28 cellular contexts compared by ENCODE assay signal in the genomic region with DNA sequence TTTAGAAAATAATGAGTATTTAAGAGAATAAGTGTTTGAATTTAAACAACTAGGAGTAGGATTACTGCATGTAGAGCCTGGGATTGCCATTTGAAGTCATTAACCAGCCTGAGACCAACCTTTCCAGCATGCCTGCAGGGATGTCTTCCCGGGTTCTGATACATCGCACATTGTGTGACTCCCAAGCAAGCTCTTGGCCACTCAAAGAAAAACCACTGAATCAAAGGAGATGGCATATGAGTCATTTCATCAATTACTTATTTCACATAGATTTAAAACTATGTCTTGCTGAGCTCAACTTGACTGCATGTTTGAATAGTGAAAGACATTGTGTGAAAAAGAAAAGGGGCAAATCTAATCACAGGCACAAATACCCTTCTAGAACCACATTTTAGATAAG.
"Had no signal": no experiment of that assay in that cellular context is flagged by ENCODE, and none has a peak within 500 bp of the region (broad histone marks: within the 10 kb centered on the region; RNA-seq: fewer than 3 reads in every experiment).

No MANE protein-coding gene starts in this region.

- H3K36me3 ChIP-seq: brain microvascular endothelial cell, cardiac muscle cell, SJSA1 had no signal

- H3K4me1 ChIP-seq: SJSA1 had no signal

- H3K27me3 ChIP-seq: brain microvascular endothelial cell, cardiac muscle cell, SJSA1 had no signal

- ATAC-seq: activated naive CD4-positive, alpha-beta T cell treated with anti-CD3 and anti-CD28 coated beads, Interleukin-2, amount 50 U/mL, for 72 hours; activated naive CD8-positive, alpha-beta T cell treated with anti-CD3 and anti-CD28 coated beads, Interleukin-2, amount 50 U/mL, for 24 hours; activated T-cell treated with anti-CD3 and anti-CD28 coated beads, Interleukin-2, amount 50 U/mL, for 4 hours; Panc1; T-helper 17 cell had no signal

- H3K4me3 ChIP-seq: cardiac muscle cell, SJSA1 had no signal

- DNase-seq: activated B cell treated with CpG ODN at 0.5 μM for 24 hours; activated CD4-positive, alpha-beta T cell treated with anti-CD3 and anti-CD28 coated beads for 1 hour; activated CD4-positive, alpha-beta T cell treated with anti-CD3 and anti-CD28 coated beads, Interleukin-2, amount 10 ng/mL, durations not matched to agents 24 days and 14 days; activated CD4-positive, alpha-beta T cell treated with anti-CD3 and anti-CD28 coated beads, Interleukin-2, amount 50 U/mL, for 48 hours; activated CD8-positive, alpha-beta memory T cell treated with anti-CD3 and anti-CD28 coated beads for 24 hours; activated effector memory CD4-positive, alpha-beta T cell treated with anti-CD3 and anti-CD28 coated beads, Interleukin-2, amount 50 U/mL, for 16 hours; activated naive CD4-positive, alpha-beta T cell treated with Interleukin-2 at 50 U/mL for 16 hours; activated naive CD8-positive, alpha-beta T cell treated with anti-CD3 and anti-CD28 coated beads, Interleukin-2, amount 50 U/mL, for 24 hours; activated T-cell treated with anti-CD3 and anti-CD28 coated beads, Interleukin-2, amount 50 U/mL, for 4 hours; amniotic stem cell; brain microvascular endothelial cell; Kasumi-1; NCI-H1092; NCI-H1417; NCI-H2029; NCI-H345; NCI-H510A; NCI-H526 treated with DMSO at 0.1 percent for 48 hours; NCI-H82; OCI-M1; Right ventricle myocardium superior; T-helper 17 cell; T-helper 9 cell had no signal

- H3K27ac ChIP-seq: brain microvascular endothelial cell, cardiac muscle cell, RWPE1, SJSA1 had no signal
